8 cellular contexts compared by ENCODE assay signal in genomic region chr13:112606125-112607001, GRCh38. TPM values are rescaled to one million over a fixed set of nuclear protein-coding genes. Genes with fewer than 3 reads are reported as not detected.
A peak's percentile ranks its signal among the peaks of the same experiment; 100 is the strongest.
DNase-seq lines count a peak whose midpoint lies in the region; ATAC-seq and TF ChIP-seq lines count a peak whose summit lies in the region.

No MANE protein-coding gene starts in this region.

- H3K36me3 ChIP-seq in ectodermal cell (ENCODE audit: control insufficient read depth, insufficient read depth, low read length) = no peaks in the 10 kb centered on the region

- POLR2A ChIA-PET in activated CD8-positive, alpha-beta T cell treated with anti-CD3 and anti-CD28 coated beads for 36 hours (lab: Charles Lee) = interaction anchor here (1.3 kb wide), 1 partner anchor 49 kb away, joined by 3 read pairs; no protein-coding TSS in a partner anchor

- peak overlapping the region; percentile 76 to 87 for H3K4me3 Mint-ChIP-seq in CD14-positive monocyte
- H3K4me3 Mint-ChIP-seq in activated CD8-positive, alpha-beta T cell treated with anti-CD3 and anti-CD28 coated beads for 36 hours = peak overlapping the region; percentile 75

- H3K4me3 ChIP-seq in ectodermal cell (ENCODE audit: insufficient read depth, low read depth, low read length) = peak overlapping the region; percentile 52

- CTCF ChIA-PET in activated CD8-positive, alpha-beta T cell treated with anti-CD3 and anti-CD28 coated beads for 36 hours (lab: Charles Lee) = interaction anchor here (0.6 to 7.3 kb wide), 38 partner anchors 8 to 400 kb away, joined by 3 to 55 read pairs (median 4); partner anchors contain the start of gene TUBGCP3

- H3K27ac ChIP-seq in ectodermal cell (ENCODE audit: insufficient read depth, low read depth, low read length, poor library complexity, severe bottlenecking) = peak overlapping the region; percentile 63

- H3K4me1 ChIP-seq in ectodermal cell (ENCODE audit: control insufficient read depth, insufficient read depth, low read length) = no peaks in the 10 kb centered on the region

- H3K9me3 ChIP-seq in ectodermal cell (ENCODE audit: control insufficient read depth, low read length) = no peaks in the 10 kb centered on the region

- no peaks in the 10 kb centered on the region for H3K36me3 Mint-ChIP-seq in CD14-positive monocyte
- H3K36me3 Mint-ChIP-seq in activated CD8-positive, alpha-beta T cell treated with anti-CD3 and anti-CD28 coated beads for 36 hours (ENCODE audit: low read depth) = no peaks in the 10 kb centered on the region

- H3K27me3 Mint-ChIP-seq in CD14-positive monocyte (ENCODE audit: low read depth in 3 of 3) = peaks cover 10 to 27% (median 13%) of the 10 kb centered on the region in 3 donors
- peaks cover 10% of the 10 kb centered on the region for H3K27me3 Mint-ChIP-seq in activated CD8-positive, alpha-beta T cell treated with anti-CD3 and anti-CD28 coated beads for 36 hours

- WGBS in ectodermal cell, 2 experiments = 9 to 10% methylated on average over 44 of the region's 44 CpGs

- H3K4me1 Mint-ChIP-seq in CD14-positive monocyte = peaks cover 12% of the 10 kb centered on the region
- H3K4me1 Mint-ChIP-seq in activated CD8-positive, alpha-beta T cell treated with anti-CD3 and anti-CD28 coated beads for 36 hours (ENCODE audit: low read depth) = peaks cover 6% of the 10 kb centered on the region

- ATAC-seq in GM19351 (IDR thresholded peaks at IDR 0.05; ENCODE audit: unreplicated experiment) = peak; percentile 100
- peak; percentile 100 for ATAC-seq in HG03460 (IDR thresholded peaks at IDR 0.05; ENCODE audit: unreplicated experiment)
- ATAC-seq in activated CD8-positive, alpha-beta T cell treated with anti-CD3 and anti-CD28 coated beads for 36 hours = peak; percentile 100

- H3K27me3 ChIP-seq in ectodermal cell (ENCODE audit: control insufficient read depth, insufficient read depth, low read length, poor library complexity, severe bottlenecking) = no peaks in the 10 kb centered on the region

- peak; percentile 91 for TF ChIP-seq CTCF in CD14-positive monocyte (IDR thresholded peaks at IDR 0.05)
- peak; percentile 97 for TF ChIP-seq CTCF in activated CD8-positive, alpha-beta T cell treated with anti-CD3 and anti-CD28 coated beads for 36 hours (IDR thresholded peaks at IDR 0.05)

- H3K27ac Mint-ChIP-seq in CD14-positive monocyte = peak overlapping the region in 4 of 7 donors; percentile 52 to 66 (median 58)
- peak overlapping the region; percentile 22 for H3K27ac Mint-ChIP-seq in activated CD8-positive, alpha-beta T cell treated with anti-CD3 and anti-CD28 coated beads for 36 hours

- intact Hi-C loops in CD14-positive monocyte (cut with micrococcal nuclease) = loop anchor here in 1 of 2 donors (10.0 kb wide), 1 partner anchor 92 kb away; no protein-coding TSS in a partner anchor
- intact Hi-C loops in activated CD8-positive, alpha-beta T cell treated with anti-CD3 and anti-CD28 coated beads for 36 hours (cut with micrococcal nuclease) = no loop called here

- H3K9me3 Mint-ChIP-seq in CD14-positive monocyte = no peaks in the 10 kb centered on the region
- no peaks in the 10 kb centered on the region for H3K9me3 Mint-ChIP-seq in activated CD8-positive, alpha-beta T cell treated with anti-CD3 and anti-CD28 coated beads for 36 hours

- DNase-seq in CD14-positive monocyte (ENCODE audit: low spot score) (peak; percentile 89), NCI-H748 (lab: John Stamatoyannopoulos, UW; ENCODE audit: unreplicated experiment) (peak; percentile 93), lung microvascular endothelial cell (ENCODE audit: low read depth in 2 of 2) (peak; percentile 83 to 88)
- DNase-seq in activated CD8-positive, alpha-beta T cell treated with anti-CD3 and anti-CD28 coated beads for 36 hours = peak; percentile 90
- peak; percentile 79 to 91 (median 81) for DNase-seq in stimulated activated CD4-positive, alpha-beta T cell treated with anti-CD3 and anti-CD28 coated beads, TNF-alpha, amount 100 ng/mL, for 24 hours (ENCODE audit: low read depth in 3 of 3)

RNA-seq across cellular contexts. Expression of gene TUBGCP3, which starts 18.4 kb away (rescaled TPM):
- polyA plus RNA-seq in CD14-positive monocyte = 10 to 100 TPM; 25.4 to 34.1 TPM
- total RNA-seq in activated CD8-positive, alpha-beta T cell treated with anti-CD3 and anti-CD28 coated beads for 36 hours = 10 to 100 TPM; 51.6 to 57.1 TPM
- polyA plus RNA-seq in ectodermal cell (2013, experiment 1 of 4) = 30.1 TPM
- 32.0 TPM for polyA plus RNA-seq in ectodermal cell (2013, experiment 2 of 4)
- 28.3 TPM for polyA plus RNA-seq in ectodermal cell (2013, experiment 3 of 4)
- 30.1 TPM for polyA plus RNA-seq in ectodermal cell (2013, experiment 4 of 4)
- total RNA-seq in lung microvascular endothelial cell = 14.2 and 14.9 TPM in 2 replicates

Comparison
In these comparisons a context has a peak if more than half of its experiments do, and no peak if none do; other contexts are left out.
1. Peak in every context shown above with its lines: DNase-seq, ATAC-seq, H3K4me3 ChIP-seq and H3K27ac ChIP-seq.